Comparison of ENCODE assay signal across 16 cellular contexts in the genomic region with DNA sequence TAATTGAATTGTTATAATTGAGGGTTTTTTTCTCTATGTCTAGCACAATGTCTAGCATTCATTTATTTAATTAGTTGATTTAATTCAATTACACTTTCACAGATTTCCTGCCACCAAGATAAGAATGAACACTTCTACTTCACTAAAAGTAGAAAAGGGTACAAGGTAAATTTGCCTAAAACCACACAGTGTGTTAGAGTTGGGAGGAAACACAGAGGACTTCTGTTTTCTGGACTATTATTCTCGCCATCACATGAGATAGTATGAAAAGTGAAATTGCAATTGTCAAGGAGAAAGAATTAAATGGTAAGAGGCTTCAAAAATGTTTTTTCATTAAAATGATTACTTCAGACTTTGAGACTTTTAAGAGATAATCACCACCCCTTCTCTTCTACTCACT.
A peak's percentile ranks its signal among the peaks of the same experiment; 100 is the strongest.
DNase-seq lines count a peak whose midpoint lies in the region; ATAC-seq and TF ChIP-seq lines count a peak whose summit lies in the region.
"Had no signal": no experiment of that assay in that cellular context is flagged by ENCODE, and none has a peak within 500 bp of the region (broad histone marks: within the 10 kb centered on the region; RNA-seq: fewer than 3 reads in every experiment).

No MANE protein-coding gene starts in this region.

- ATAC-seq in stimulated activated naive CD8-positive, alpha-beta T cell treated with anti-CD3 and anti-CD28 coated beads, Interleukin-15, amount 100 ng/mL, for 72 hours: no peak

- no peak for TF ChIP-seq CTCF in OCI-LY3 (IDR thresholded peaks at IDR 0.05; ENCODE audit: low read depth, low read length)
- TF ChIP-seq CTCF in chondrocyte (IDR thresholded peaks at IDR 0.05): no peak
- no peak for TF ChIP-seq CTCF in A673 (conservative IDR thresholded peaks at IDR 0.05; ENCODE audit: low read depth, low read length)

- peaks cover 96% of the 10 kb centered on the region for H3K36me3 Mint-ChIP-seq in activated naive CD4-positive, alpha-beta T cell treated with anti-CD3 and anti-CD28 coated beads for 36 hours (ENCODE audit: low read depth)
- H3K36me3 Mint-ChIP-seq in chondrocyte (ENCODE audit: low read depth): peaks cover 35% of the 10 kb centered on the region

- H3K4me3 Mint-ChIP-seq in activated naive CD4-positive, alpha-beta T cell treated with anti-CD3 and anti-CD28 coated beads for 36 hours: peak overlapping the region; percentile 41
- no peak overlapping the region for H3K4me3 Mint-ChIP-seq in chondrocyte (ENCODE audit: unreplicated experiment)
- peak overlapping the region; percentile 69 to 84 for H3K4me3 Mint-ChIP-seq in stimulated activated naive CD8-positive, alpha-beta T cell treated with anti-CD3 and anti-CD28 coated beads, Interleukin-15, amount 100 ng/mL, for 72 hours

- H4K20me1 ChIP-seq in OCI-LY3 (ENCODE audit: insufficient read depth, low read length): no peaks in the 10 kb centered on the region

- no peak for DNase-seq in activated naive CD4-positive, alpha-beta T cell treated with anti-CD3 and anti-CD28 coated beads for 36 hours
- no peak for DNase-seq in activated naive CD4-positive, alpha-beta T cell treated with anti-CD3 and anti-CD28 coated beads, Interleukin-2, amount 50 U/mL, for 16 hours
- DNase-seq in chondrocyte (ENCODE audit: low spot score) (no peak), NCI-H187 treated with DMSO at 0.1 percent for 48 hours (lab: John Stamatoyannopoulos, UW) (no peak), ureter (ENCODE audit: low spot score) (no peak), A673 (ENCODE audit: low spot score) (no peak)
- no peak for DNase-seq in stimulated activated naive CD8-positive, alpha-beta T cell treated with anti-CD3 and anti-CD28 coated beads, Interleukin-15, amount 100 ng/mL, for 72 hours
- DNase-seq: DMS153; foreskin melanocyte; IMR-90; NCI-H1417; NCI-H226; NK-92 treated with Interleukin-12 subunit alpha and Interleukin-12 subunit beta, amount 100 ng/mL, for 24 hours; tibial artery had no signal

- no peak overlapping the region for H2AFZ ChIP-seq in OCI-LY3 (ENCODE audit: low read depth, low read length)

- H3K9me3 Mint-ChIP-seq in activated naive CD4-positive, alpha-beta T cell treated with anti-CD3 and anti-CD28 coated beads for 36 hours: no peaks in the 10 kb centered on the region
- no peaks in the 10 kb centered on the region for H3K9me3 Mint-ChIP-seq in chondrocyte (ENCODE audit: low read depth)
- H3K9me3 Mint-ChIP-seq in stimulated activated naive CD8-positive, alpha-beta T cell treated with anti-CD3 and anti-CD28 coated beads, Interleukin-15, amount 100 ng/mL, for 72 hours: no peaks in the 10 kb centered on the region

- H3K4me1 Mint-ChIP-seq in activated naive CD4-positive, alpha-beta T cell treated with anti-CD3 and anti-CD28 coated beads for 36 hours (ENCODE audit: low read depth): peaks cover 97% of the 10 kb centered on the region
- H3K4me1 Mint-ChIP-seq in chondrocyte (ENCODE audit: low read depth): peaks cover 74% of the 10 kb centered on the region
- peaks cover 97% of the 10 kb centered on the region for H3K4me1 Mint-ChIP-seq in stimulated activated naive CD8-positive, alpha-beta T cell treated with anti-CD3 and anti-CD28 coated beads, Interleukin-15, amount 100 ng/mL, for 72 hours

- H3K9me3 ChIP-seq in OCI-LY3 (ENCODE audit: insufficient read depth, low read length) (no peaks in the 10 kb centered on the region), A673 (ENCODE audit: low read depth, low read length, poor library complexity, severe bottlenecking) (no peaks in the 10 kb centered on the region)
- H3K9me3 ChIP-seq: HAP-1, tibial artery had no signal

- CTCF ChIA-PET in activated naive CD4-positive, alpha-beta T cell treated with anti-CD3 and anti-CD28 coated beads for 36 hours (lab: Charles Lee): interaction anchor here (1.3 to 1.7 kb wide), 4 partner anchors 12 to 187 kb away, joined by 3 to 5 read pairs (median 5); no protein-coding TSS in a partner anchor
- CTCF ChIA-PET in A673 (lab: Charles Lee): no interaction called here

- peak overlapping the region; percentile 97 for H3K27ac Mint-ChIP-seq in activated naive CD4-positive, alpha-beta T cell treated with anti-CD3 and anti-CD28 coated beads for 36 hours
- peak overlapping the region; percentile 65 for H3K27ac Mint-ChIP-seq in chondrocyte (ENCODE audit: unreplicated experiment)
- H3K27ac Mint-ChIP-seq in stimulated activated naive CD8-positive, alpha-beta T cell treated with anti-CD3 and anti-CD28 coated beads, Interleukin-15, amount 100 ng/mL, for 72 hours: peak overlapping the region; percentile 95 to 96

- no peaks in the 10 kb centered on the region for H3K27me3 Mint-ChIP-seq in activated naive CD4-positive, alpha-beta T cell treated with anti-CD3 and anti-CD28 coated beads for 36 hours (ENCODE audit: low read depth)
- no peaks in the 10 kb centered on the region for H3K27me3 Mint-ChIP-seq in chondrocyte (ENCODE audit: low read depth)
- no peaks in the 10 kb centered on the region for H3K27me3 Mint-ChIP-seq in stimulated activated naive CD8-positive, alpha-beta T cell treated with anti-CD3 and anti-CD28 coated beads, Interleukin-15, amount 100 ng/mL, for 72 hours

- POLR2A ChIA-PET in A673 (lab: Charles Lee; ENCODE audit: low non-redundant PET): no interaction called here

- H3K27me3 ChIP-seq in OCI-LY3 (ENCODE audit: low read depth, low read length): no peaks in the 10 kb centered on the region
- peaks cover 9% of the 10 kb centered on the region for H3K27me3 ChIP-seq in A673 (replicated peaks; ENCODE audit: insufficient read depth, low read depth, low read length, poor library complexity)
- H3K27me3 ChIP-seq: tibial artery had no signal

- intact Hi-C loops in activated naive CD4-positive, alpha-beta T cell treated with anti-CD3 and anti-CD28 coated beads for 36 hours (cut with micrococcal nuclease): no loop called here
- intact Hi-C loops in A673 (cut with micrococcal nuclease; ENCODE audit: unreplicated experiment): no loop called here

- H3K27ac ChIP-seq in OCI-LY3 (ENCODE audit: low read length) (no peak overlapping the region), A673 (ENCODE audit: low read depth, low read length, poor library complexity, severe bottlenecking) (no peak overlapping the region)

- H3K36me3 ChIP-seq in OCI-LY3 (replicated peaks; ENCODE audit: low read depth, low read length) (peaks cover 59% of the 10 kb centered on the region), A673 (ENCODE audit: insufficient read depth, low read length, poor library complexity, severe bottlenecking) (no peaks in the 10 kb centered on the region)
- H3K36me3 ChIP-seq: HAP-1 had no signal

- H3K4me2 ChIP-seq in OCI-LY3 (ENCODE audit: low read length): peak overlapping the region; percentile 14; the same call in 1 of the 2 replicates

- H3K79me2 ChIP-seq in OCI-LY3 (ENCODE audit: low read length): peaks cover 45% of the 10 kb centered on the region

- BruUV-seq in A673 (replicated peaks; lab: Mats Ljungman, UMichigan): no TSS peak

- no peak overlapping the region for H3K9ac ChIP-seq in OCI-LY3 (ENCODE audit: low read length)

- H3K4me3 ChIP-seq in OCI-LY3 (ENCODE audit: low read length) (no peak overlapping the region), A673 (ENCODE audit: low read depth, low read length, poor library complexity, severe bottlenecking) (no peak overlapping the region)
- H3K4me3 ChIP-seq: HAP-1, tibial artery had no signal

- H3K4me1 ChIP-seq in OCI-LY3 (ENCODE audit: low read length): peaks cover 71% of the 10 kb centered on the region
- no peaks in the 10 kb centered on the region for H3K4me1 ChIP-seq in A673 (ENCODE audit: insufficient read depth, low read length, poor library complexity, severe bottlenecking)
- H3K4me1 ChIP-seq: HAP-1 had no signal
